12 cellular contexts compared by ENCODE assay signal in the genomic region with DNA sequence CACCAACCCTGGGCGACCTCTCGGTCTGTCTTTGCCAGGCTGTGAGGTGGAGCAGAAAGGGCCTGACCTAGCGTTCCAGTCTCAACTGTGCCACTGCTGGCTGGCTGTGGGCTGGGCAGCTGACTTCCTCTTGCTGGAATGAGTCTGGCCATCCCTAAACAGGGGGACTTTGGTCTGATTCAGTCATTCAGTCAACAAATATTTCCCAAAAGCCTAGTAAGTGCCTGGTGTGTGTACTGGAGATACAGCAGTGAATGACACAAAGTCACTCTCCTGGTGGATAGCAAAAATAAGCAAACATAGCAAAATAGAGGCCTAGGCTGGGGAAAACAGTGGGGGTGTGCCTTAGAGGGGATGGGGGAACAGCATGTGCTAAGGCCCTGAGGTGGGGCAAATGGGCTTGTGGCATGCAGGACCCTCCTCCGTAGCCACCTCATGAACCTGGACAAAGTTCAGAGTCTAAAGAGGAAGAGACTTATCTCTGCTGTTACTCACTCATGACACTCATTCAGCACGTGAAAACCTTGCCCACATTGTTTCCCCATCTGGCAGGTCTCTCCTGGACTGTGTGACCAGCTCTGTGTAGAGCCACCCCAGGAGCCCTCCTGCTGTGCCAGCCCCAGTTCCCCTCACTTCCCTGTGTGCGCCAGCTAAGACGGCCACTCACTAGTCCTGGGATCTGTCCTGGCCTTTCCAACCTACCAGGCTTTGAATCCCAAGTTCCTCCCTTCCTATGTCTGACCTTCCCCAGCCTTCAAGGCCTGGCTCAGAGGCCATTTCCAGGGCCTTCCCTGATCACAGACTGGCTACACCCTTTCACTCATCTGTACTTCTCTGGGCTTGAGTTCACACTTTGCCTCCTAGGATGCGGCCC. TPM values are rescaled to one million over a fixed set of nuclear protein-coding genes. Genes with fewer than 3 reads are reported as not detected.
DNase-seq lines count a peak whose midpoint lies in the region; ATAC-seq, FAIRE-seq and TF ChIP-seq lines count a peak whose summit lies in the region.
"Had no signal": no experiment of that assay in that cellular context is flagged by ENCODE, and none has a peak within 500 bp of the region (broad histone marks: within the 10 kb centered on the region; RNA-seq: fewer than 3 reads in every experiment).

No MANE protein-coding gene starts in this region.

- no peak for ATAC-seq in activated naive CD8-positive, alpha-beta T cell treated with anti-CD3 and anti-CD28 coated beads, Interleukin-2, amount 10 ng/mL, durations not matched to agents 7 days and 5 days (ENCODE audit: low read depth)
- ATAC-seq in stimulated activated effector memory CD8-positive, alpha-beta T cell treated with anti-CD3 and anti-CD28 coated beads, Interleukin-12 subunit alpha, Interleukin-12 subunit beta, amount 100 ng/mL, for 72 hours = no peak
- no peak for ATAC-seq in HG03139 (IDR thresholded peaks at IDR 0.05; ENCODE audit: unreplicated experiment)
- ATAC-seq: WTC11 had no signal

- H3K36me3 ChIP-seq in kidney (ENCODE audit: control insufficient read depth in 1 of 2, insufficient read depth in 2 of 2, low read length in 2 of 2) = peaks cover 23 to 30% of the 10 kb centered on the region in 2 donors

- intact Hi-C loops in kidney (cut with DNase I) = no loop called here

- peak overlapping the region; percentile 65 for H3K27ac Mint-ChIP-seq in activated naive CD8-positive, alpha-beta T cell treated with anti-CD3 and anti-CD28 coated beads, Interleukin-2, amount 10 ng/mL, durations not matched to agents 7 days and 5 days
- H3K27ac Mint-ChIP-seq in activated naive CD8-positive, alpha-beta T cell treated with anti-CD3 and anti-CD28 coated beads for 36 hours = no peak overlapping the region
- H3K27ac Mint-ChIP-seq in stimulated activated effector memory CD8-positive, alpha-beta T cell treated with anti-CD3 and anti-CD28 coated beads, Interleukin-12 subunit alpha, Interleukin-12 subunit beta, amount 100 ng/mL, for 72 hours = peak overlapping the region; percentile 72
- no peak overlapping the region for H3K27ac Mint-ChIP-seq in T-helper 2 cell treated with Interferon-gamma antibody and Interleukin-4, amounts not matched to agents 5 μg/mL and 100 μg/mL, for 36 hours

- peaks cover 12% of the 10 kb centered on the region for H3K36me3 Mint-ChIP-seq in activated naive CD8-positive, alpha-beta T cell treated with anti-CD3 and anti-CD28 coated beads, Interleukin-2, amount 10 ng/mL, durations not matched to agents 7 days and 5 days
- peaks cover 13% of the 10 kb centered on the region for H3K36me3 Mint-ChIP-seq in activated naive CD8-positive, alpha-beta T cell treated with anti-CD3 and anti-CD28 coated beads for 36 hours
- H3K36me3 Mint-ChIP-seq in stimulated activated effector memory CD8-positive, alpha-beta T cell treated with anti-CD3 and anti-CD28 coated beads, Interleukin-12 subunit alpha, Interleukin-12 subunit beta, amount 100 ng/mL, for 72 hours = peaks cover 55% of the 10 kb centered on the region
- peaks cover 34% of the 10 kb centered on the region for H3K36me3 Mint-ChIP-seq in T-helper 2 cell treated with Interferon-gamma antibody and Interleukin-4, amounts not matched to agents 5 μg/mL and 100 μg/mL, for 36 hours (ENCODE audit: low read depth)

- peaks cover 20% of the 10 kb centered on the region for H3K4me1 Mint-ChIP-seq in activated naive CD8-positive, alpha-beta T cell treated with anti-CD3 and anti-CD28 coated beads, Interleukin-2, amount 10 ng/mL, durations not matched to agents 7 days and 5 days
- peaks cover 15% of the 10 kb centered on the region for H3K4me1 Mint-ChIP-seq in activated naive CD8-positive, alpha-beta T cell treated with anti-CD3 and anti-CD28 coated beads for 36 hours
- peaks cover 40% of the 10 kb centered on the region for H3K4me1 Mint-ChIP-seq in stimulated activated effector memory CD8-positive, alpha-beta T cell treated with anti-CD3 and anti-CD28 coated beads, Interleukin-12 subunit alpha, Interleukin-12 subunit beta, amount 100 ng/mL, for 72 hours
- peaks cover 27% of the 10 kb centered on the region for H3K4me1 Mint-ChIP-seq in T-helper 2 cell treated with Interferon-gamma antibody and Interleukin-4, amounts not matched to agents 5 μg/mL and 100 μg/mL, for 36 hours (ENCODE audit: low read depth)

- H3K4me3 ChIP-seq in kidney (ENCODE audit: low read length in 2 of 2) = peak overlapping the region in 1 of 2 donors; percentile 13

- no peak for DNase-seq in activated naive CD8-positive, alpha-beta T cell treated with anti-CD3 and anti-CD28 coated beads, Interleukin-2, amount 10 ng/mL, durations not matched to agents 7 days and 5 days
- DNase-seq in activated naive CD8-positive, alpha-beta T cell treated with anti-CD3 and anti-CD28 coated beads for 36 hours = no peak
- DNase-seq in SKM-1 treated with dmso at 0.1 percent for 144 hours (lab: John Stamatoyannopoulos, UW; ENCODE audit: unreplicated experiment) = peak; percentile 50
- peak; percentile 89 for DNase-seq in kidney
- no peak for DNase-seq in stimulated activated effector memory CD8-positive, alpha-beta T cell treated with anti-CD3 and anti-CD28 coated beads, Interleukin-12 subunit alpha, Interleukin-12 subunit beta, amount 100 ng/mL, for 72 hours (ENCODE audit: low spot score in 2 of 2)
- DNase-seq in T-helper 2 cell treated with Interferon-gamma antibody and Interleukin-4, amounts not matched to agents 5 μg/mL and 100 μg/mL, for 36 hours (ENCODE audit: low spot score) = no peak
- DNase-seq in activated CD4-positive, alpha-beta T cell treated with anti-CD3 and anti-CD28 coated beads, Interleukin-2, amount 50 U/mL, for 4 hours = no peak
- DNase-seq: NCI-H2107 had no signal

- no peaks in the 10 kb centered on the region for H3K9me3 ChIP-seq in kidney (ENCODE audit: control insufficient read depth in 1 of 2, low read length in 2 of 2)

- no peaks in the 10 kb centered on the region for H3K9me3 Mint-ChIP-seq in activated naive CD8-positive, alpha-beta T cell treated with anti-CD3 and anti-CD28 coated beads, Interleukin-2, amount 10 ng/mL, durations not matched to agents 7 days and 5 days
- H3K9me3 Mint-ChIP-seq in activated naive CD8-positive, alpha-beta T cell treated with anti-CD3 and anti-CD28 coated beads for 36 hours = no peaks in the 10 kb centered on the region
- H3K9me3 Mint-ChIP-seq in stimulated activated effector memory CD8-positive, alpha-beta T cell treated with anti-CD3 and anti-CD28 coated beads, Interleukin-12 subunit alpha, Interleukin-12 subunit beta, amount 100 ng/mL, for 72 hours = no peaks in the 10 kb centered on the region
- no peaks in the 10 kb centered on the region for H3K9me3 Mint-ChIP-seq in T-helper 2 cell treated with Interferon-gamma antibody and Interleukin-4, amounts not matched to agents 5 μg/mL and 100 μg/mL, for 36 hours
- H3K9me3 Mint-ChIP-seq: WTC11 had no signal

- TF ChIP-seq CTCF in kidney (IDR thresholded peaks at IDR 0.05; ENCODE audit: borderline replicate concordance, extremely low read depth, insufficient read depth) = no peak

- H3K27me3 Mint-ChIP-seq in activated naive CD8-positive, alpha-beta T cell treated with anti-CD3 and anti-CD28 coated beads, Interleukin-2, amount 10 ng/mL, durations not matched to agents 7 days and 5 days = no peaks in the 10 kb centered on the region
- no peaks in the 10 kb centered on the region for H3K27me3 Mint-ChIP-seq in activated naive CD8-positive, alpha-beta T cell treated with anti-CD3 and anti-CD28 coated beads for 36 hours
- H3K27me3 Mint-ChIP-seq in T-helper 2 cell treated with Interferon-gamma antibody and Interleukin-4, amounts not matched to agents 5 μg/mL and 100 μg/mL, for 36 hours (ENCODE audit: low read depth) = no peaks in the 10 kb centered on the region

- no peak overlapping the region for H3K4me3 Mint-ChIP-seq in activated naive CD8-positive, alpha-beta T cell treated with anti-CD3 and anti-CD28 coated beads, Interleukin-2, amount 10 ng/mL, durations not matched to agents 7 days and 5 days
- H3K4me3 Mint-ChIP-seq in activated naive CD8-positive, alpha-beta T cell treated with anti-CD3 and anti-CD28 coated beads for 36 hours = no peak overlapping the region
- H3K4me3 Mint-ChIP-seq in stimulated activated effector memory CD8-positive, alpha-beta T cell treated with anti-CD3 and anti-CD28 coated beads, Interleukin-12 subunit alpha, Interleukin-12 subunit beta, amount 100 ng/mL, for 72 hours = no peak overlapping the region
- H3K4me3 Mint-ChIP-seq in T-helper 2 cell treated with Interferon-gamma antibody and Interleukin-4, amounts not matched to agents 5 μg/mL and 100 μg/mL, for 36 hours = no peak overlapping the region
- H3K4me3 Mint-ChIP-seq: WTC11 had no signal

- H3K9ac ChIP-seq in kidney (ENCODE audit: low read length in 2 of 2) = peak overlapping the region in 1 of 2 donors; percentile 53

- peaks cover 39 to 48% of the 10 kb centered on the region in 2 donors for H3K4me1 ChIP-seq in kidney (ENCODE audit: control insufficient read depth in 1 of 2, insufficient read depth in 1 of 2, low read depth in 1 of 2, low read length in 2 of 2)

- peak overlapping the region; percentile 82 to 83 for H3K27ac ChIP-seq in kidney (ENCODE audit: low read depth in 2 of 2, low read length in 2 of 2)

- POLR2A ChIA-PET in activated naive CD8-positive, alpha-beta T cell treated with anti-CD3 and anti-CD28 coated beads, Interleukin-2, amount 10 ng/mL, durations not matched to agents 7 days and 5 days (lab: Charles Lee) = interaction anchor here (0.6 to 1.2 kb wide), 2 partner anchors 9 to 14 kb away, joined by 3 to 4 read pairs; no protein-coding TSS in a partner anchor

- no peak for FAIRE-seq in kidney (lab: Jason Lieb, UNC)
- FAIRE-seq: GM19239 had no signal

RNA-seq across cellular contexts. Expression of gene GUCD1, which starts 4.7 kb away (rescaled TPM):
- total RNA-seq in activated naive CD8-positive, alpha-beta T cell treated with anti-CD3 and anti-CD28 coated beads, Interleukin-2, amount 10 ng/mL, durations not matched to agents 7 days and 5 days = 100 to 1,000 TPM; 103 to 104 TPM
- total RNA-seq in activated naive CD8-positive, alpha-beta T cell treated with anti-CD3 and anti-CD28 coated beads for 36 hours = 100 to 1,000 TPM; 127 to 145 TPM
- total RNA-seq in kidney = 150 TPM
- 111 TPM for polyA plus RNA-seq in kidney (ENCODE audit: insufficient read depth, low read depth, low replicate concordance)

RNA-seq across cellular contexts. Expression of gene SNRPD3, which starts 5.5 kb away (rescaled TPM):
- total RNA-seq in activated naive CD8-positive, alpha-beta T cell treated with anti-CD3 and anti-CD28 coated beads, Interleukin-2, amount 10 ng/mL, durations not matched to agents 7 days and 5 days = 100 to 1,000 TPM; 108 to 110 TPM
- 100 to 1,000 TPM; 221 to 222 TPM for total RNA-seq in activated naive CD8-positive, alpha-beta T cell treated with anti-CD3 and anti-CD28 coated beads for 36 hours
- total RNA-seq in kidney = 73.7 TPM
- polyA plus RNA-seq in kidney (ENCODE audit: insufficient read depth, low read depth, low replicate concordance) = 136 TPM

RNA-seq across cellular contexts. Expression of gene LRRC75B, which starts 42.6 kb away (rescaled TPM):
- 1 to 10 TPM; 2.2 to 3.2 TPM for total RNA-seq in activated naive CD8-positive, alpha-beta T cell treated with anti-CD3 and anti-CD28 coated beads, Interleukin-2, amount 10 ng/mL, durations not matched to agents 7 days and 5 days
- 1 to 10 TPM in 1 of 2 experiments, under 1 TPM in 1; 0.91 to 1.1 TPM for total RNA-seq in activated naive CD8-positive, alpha-beta T cell treated with anti-CD3 and anti-CD28 coated beads for 36 hours
- 47.6 TPM for total RNA-seq in kidney
- polyA plus RNA-seq in kidney (ENCODE audit: insufficient read depth, low read depth, low replicate concordance) = 23.4 TPM

RNA-seq across cellular contexts. Expression of gene GGT1, which starts 52.7 kb away (rescaled TPM):
- total RNA-seq in activated naive CD8-positive, alpha-beta T cell treated with anti-CD3 and anti-CD28 coated beads, Interleukin-2, amount 10 ng/mL, durations not matched to agents 7 days and 5 days = 10 to 100 TPM; 25.4 to 25.7 TPM
- 10 to 100 TPM; 11.1 to 12.3 TPM for total RNA-seq in activated naive CD8-positive, alpha-beta T cell treated with anti-CD3 and anti-CD28 coated beads for 36 hours
- total RNA-seq in kidney = 169 TPM
- 153 TPM for polyA plus RNA-seq in kidney (ENCODE audit: insufficient read depth, low read depth, low replicate concordance)

RNA-seq across cellular contexts. Expression of gene UPB1, which starts 55.1 kb away (rescaled TPM):
- total RNA-seq in activated naive CD8-positive, alpha-beta T cell treated with anti-CD3 and anti-CD28 coated beads, Interleukin-2, amount 10 ng/mL, durations not matched to agents 7 days and 5 days = under 1 TPM; 0.30 to 0.34 TPM
- total RNA-seq in activated naive CD8-positive, alpha-beta T cell treated with anti-CD3 and anti-CD28 coated beads for 36 hours = under 1 TPM in 1 of 2 experiments, not detected in 1; 0.08 TPM
- total RNA-seq in kidney = 1.0 TPM
- 64.6 TPM for polyA plus RNA-seq in kidney (ENCODE audit: insufficient read depth, low read depth, low replicate concordance)
- total RNA-seq: kidney epithelial cell had no signal

Comparison
In these comparisons a context has a peak if more than half of its experiments do, and no peak if none do; other contexts are left out.
1. H3K27ac Mint-ChIP-seq: peak in activated naive CD8-positive, alpha-beta T cell treated with anti-CD3 and anti-CD28 coated beads, Interleukin-2, amount 10 ng/mL, durations not matched to agents 7 days and 5 days (single experiment) and stimulated activated effector memory CD8-positive, alpha-beta T cell treated with anti-CD3 and anti-CD28 coated beads, Interleukin-12 subunit alpha, Interleukin-12 subunit beta, amount 100 ng/mL, for 72 hours (single experiment); none in activated naive CD8-positive, alpha-beta T cell treated with anti-CD3 and anti-CD28 coated beads for 36 hours (single experiment) and T-helper 2 cell treated with Interferon-gamma antibody and Interleukin-4, amounts not matched to agents 5 μg/mL and 100 μg/mL, for 36 hours (single experiment).
2. DNase-seq: peak in SKM-1 treated with dmso at 0.1 percent for 144 hours (single experiment) and kidney (single experiment); none in activated naive CD8-positive, alpha-beta T cell treated with anti-CD3 and anti-CD28 coated beads, Interleukin-2, amount 10 ng/mL, durations not matched to agents 7 days and 5 days (single experiment), activated naive CD8-positive, alpha-beta T cell treated with anti-CD3 and anti-CD28 coated beads for 36 hours (single experiment), stimulated activated effector memory CD8-positive, alpha-beta T cell treated with anti-CD3 and anti-CD28 coated beads, Interleukin-12 subunit alpha, Interleukin-12 subunit beta, amount 100 ng/mL, for 72 hours (0 of 2), T-helper 2 cell treated with Interferon-gamma antibody and Interleukin-4, amounts not matched to agents 5 μg/mL and 100 μg/mL, for 36 hours (single experiment) and activated CD4-positive, alpha-beta T cell treated with anti-CD3 and anti-CD28 coated beads, Interleukin-2, amount 50 U/mL, for 4 hours (0 of 2).
3. RNA of gene LRRC75B, which starts 42.6 kb away (total RNA-seq): 47.6 TPM in kidney (single experiment); 2.2 to 3.2 TPM in activated naive CD8-positive, alpha-beta T cell treated with anti-CD3 and anti-CD28 coated beads, Interleukin-2, amount 10 ng/mL, durations not matched to agents 7 days and 5 days and 0.91 to 1.1 TPM in activated naive CD8-positive, alpha-beta T cell treated with anti-CD3 and anti-CD28 coated beads for 36 hours; every median in the first group is over 10 times any median in the second.